Comparison of ENCODE assay signal across 23 cellular contexts in the genomic region with DNA sequence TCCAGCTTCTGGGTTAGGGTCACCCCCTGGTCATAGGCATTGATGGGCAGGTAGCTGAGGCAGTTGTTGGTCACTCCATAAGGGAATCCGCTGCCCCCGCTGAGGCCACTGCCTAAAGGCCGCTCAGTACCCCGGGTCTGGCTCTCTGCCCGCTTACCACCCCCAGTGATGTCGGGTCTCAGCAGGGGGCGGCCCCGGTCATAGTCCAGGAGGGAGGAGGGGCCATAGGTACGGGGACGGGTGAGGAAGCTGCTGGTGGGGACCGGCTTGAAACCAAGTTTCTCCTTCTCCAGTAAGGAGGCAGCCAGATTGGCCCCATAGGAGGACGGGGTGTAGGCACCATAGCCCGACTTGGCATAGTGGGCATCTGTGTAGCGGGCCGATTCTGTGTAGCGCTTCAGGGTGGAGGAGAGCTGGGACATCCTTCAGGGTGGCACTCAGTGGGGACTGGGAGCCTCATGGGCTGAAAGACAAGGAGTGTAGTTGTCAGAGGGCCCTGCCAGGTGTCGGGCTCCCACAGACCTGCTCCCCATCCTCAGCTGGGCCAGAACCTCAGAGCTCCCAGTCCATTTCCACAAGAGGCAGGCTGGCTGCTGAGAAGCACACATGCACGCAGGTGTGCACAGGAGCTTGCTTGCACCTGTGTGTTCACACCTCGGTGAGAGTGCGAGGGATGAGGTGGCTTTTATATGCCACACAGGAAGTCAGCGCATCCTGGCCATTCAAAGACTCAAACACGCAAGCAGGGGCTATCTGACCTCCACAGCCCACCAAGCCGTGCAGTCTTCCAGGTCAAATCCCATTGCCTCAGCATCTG. TPM values are rescaled to one million over a fixed set of nuclear protein-coding genes. Genes with fewer than 3 reads are reported as not detected.
DNase-seq lines count a peak whose midpoint lies in the region; ATAC-seq, FAIRE-seq and TF ChIP-seq lines count a peak whose summit lies in the region.
"Had no signal": no experiment of that assay in that cellular context is flagged by ENCODE, and none has a peak within 500 bp of the region (broad histone marks: within the 10 kb centered on the region; RNA-seq: fewer than 3 reads in every experiment).

No MANE protein-coding gene starts in this region.

- FAIRE-seq in H1 (lab: Jason Lieb, UNC): no peak
- FAIRE-seq: A549 had no signal

- H3K79me1 ChIP-seq in H1 (ENCODE audit: low read depth, low read length): no peaks in the 10 kb centered on the region
- H3K79me1 ChIP-seq in H9 (ENCODE audit: insufficient read depth, low read depth, low read length, poor library complexity, severe bottlenecking): no peaks in the 10 kb centered on the region

- H3K4me1 Mint-ChIP-seq in H9: peaks cover 68 to 79% of the 10 kb centered on the region in 2 experiments

- no peak overlapping the region for H3K18ac ChIP-seq in H1 (ENCODE audit: extremely low read depth, low read length)
- H3K18ac ChIP-seq in H9 (ENCODE audit: insufficient read length, low read depth, low read length): no peak overlapping the region

- peak; percentile 49 for DNase-seq in activated CD8-positive, alpha-beta memory T cell treated with anti-CD3 and anti-CD28 coated beads, Interleukin-2, amount 50 U/mL, for 48 hours
- no peak for DNase-seq in activated CD8-positive, alpha-beta memory T cell treated with anti-CD3 and anti-CD28 coated beads, Interleukin-2, amount 50 U/mL, for 4 hours
- DNase-seq in H1 (ENCODE audit: low read depth in 1 of 2, low spot score in 2 of 2) (no peak), gastrocnemius medialis (peak in 1 of 2 donors; percentile 33), H9 (no peak)
- DNase-seq: NCI-H1048 had no signal

- H2BK120ac ChIP-seq in H1 (replicated peaks; ENCODE audit: low read depth, low read length) (no peak overlapping the region), H9 (ENCODE audit: low read depth, low read length, poor library complexity, severe bottlenecking) (no peak overlapping the region)

- H3K56ac ChIP-seq in H1 (replicated peaks; ENCODE audit: insufficient read length, low read depth, low read length) (no peak overlapping the region), H9 (ENCODE audit: insufficient read length, low read depth, low read length) (no peak overlapping the region)

- intact Hi-C loops in gastrocnemius medialis (cut with DNase I; ENCODE audit: low total_unique reads): no loop called here

- H3K79me2 ChIP-seq in H1 (ENCODE audit: control insufficient read depth in 1 of 2, insufficient read depth in 2 of 2, low read length in 2 of 2) (no peaks in the 10 kb centered on the region), H9 (ENCODE audit: insufficient read depth, low read length) (no peaks in the 10 kb centered on the region)

- H3K4me1 ChIP-seq in HEK293 (ENCODE audit: control insufficient read depth, insufficient read depth, low read length): peaks cover 2% of the 10 kb centered on the region; the same call in 1 of the 2 replicates
- peaks cover 6 to 46% (median 31%) of the 10 kb centered on the region in 4 experiments for H3K4me1 ChIP-seq in H1 (replicated peaks in 1 of 4; ENCODE audit: control insufficient read depth in 3 of 4, insufficient read depth in 4 of 4, low read length in 3 of 4)
- H3K4me1 ChIP-seq in gastrocnemius medialis: peaks cover 89 to 96% of the 10 kb centered on the region in 2 donors
- peaks cover 2% of the 10 kb centered on the region; the same call in 1 of the 2 replicates for H3K4me1 ChIP-seq in H9 (ENCODE audit: insufficient read depth, low read length)

- no peaks in the 10 kb centered on the region for H3K36me3 ChIP-seq in HEK293 (ENCODE audit: control insufficient read depth in 2 of 2, insufficient read depth in 1 of 2, low read length in 2 of 2)
- H3K36me3 ChIP-seq in H1 (ENCODE audit: control insufficient read depth in 2 of 4, insufficient read depth in 4 of 4, low read length in 3 of 4): no peaks in the 10 kb centered on the region
- H3K36me3 ChIP-seq in gastrocnemius medialis: no peaks in the 10 kb centered on the region
- H3K36me3 ChIP-seq: BE2C, tibial artery had no signal

- TF ChIP-seq CTCF in HEK293 (tag by site-specific recombination; IDR thresholded peaks at IDR 0.05) (no peak), H1 (IDR thresholded peaks at IDR 0.05; ENCODE audit: control extremely low read depth in 1 of 3, insufficient read depth in 1 of 3, low read depth in 1 of 3, low read length in 3 of 3) (no peak), gastrocnemius medialis (IDR thresholded peaks at IDR 0.05 in 4 of 5, conservative IDR thresholded peaks at IDR 0.05 in 1 of 5) (no peak), H9 (conservative IDR thresholded peaks at IDR 0.05) (no peak)

- TF ChIP-seq EP300 in H1 (IDR thresholded peaks at IDR 0.05; ENCODE audit: borderline replicate concordance in 1 of 2, low read depth in 2 of 2, low read length in 2 of 2): no peak

- H3K36me3 Mint-ChIP-seq in H9 (ENCODE audit: insufficient read depth in 1 of 3, low read depth in 3 of 3): peaks cover 0 to 3% (median 0%) of the 10 kb centered on the region in 3 experiments; a peak in 1 of 7 replicates
- H3K36me3 Mint-ChIP-seq: brain; stimulated activated effector memory CD8-positive, alpha-beta T cell treated with anti-CD3 and anti-CD28 coated beads, Interleukin-12 subunit alpha, Interleukin-12 subunit beta, amount 100 ng/mL, for 72 hours; T-cell had no signal

- POLR2A ChIA-PET in HEK293 (lab: Yijun Ruan, JAX): interaction anchor here (0.5 to 2.5 kb wide), 6 partner anchors 12 to 359 kb away, joined by 4 to 16 read pairs (median 6); a partner anchor contains a TSS
- POLR2A ChIA-PET in H1 (lab: Charles Lee; ENCODE audit: partially characterized antibody): interaction anchor here (0.7 to 6.6 kb wide), 6 partner anchors 9 to 45 kb away, joined by 3 to 32 read pairs (median 5); no protein-coding TSS in a partner anchor

- CTCF ChIA-PET in HEK293 (lab: Yijun Ruan, JAX): interaction anchor here (0.5 to 13.7 kb wide), 25 partner anchors 8 to 1053 kb away, joined by 3 to 160 read pairs (median 5); a partner anchor contains a TSS
- CTCF ChIA-PET in H1 (lab: Charles Lee; ENCODE audit: partially characterized antibody): interaction anchor here (0.6 to 26.3 kb wide), 30 partner anchors 11 to 682 kb away, joined by 3 to 474 read pairs (median 4); a partner anchor contains a TSS

- H3K23me2 ChIP-seq in H1 (ENCODE audit: low read depth, low read length) (no peaks in the 10 kb centered on the region), H9 (ENCODE audit: insufficient read length, low read depth, low read length, poor library complexity, severe bottlenecking) (no peaks in the 10 kb centered on the region)

- H3K9ac ChIP-seq in H1 (replicated peaks in 1 of 4; ENCODE audit: extremely low read depth in 1 of 4, low read depth in 3 of 4, low read length in 3 of 4) (no peak overlapping the region), H9 (ENCODE audit: extremely low read depth, insufficient read length, low read length) (no peak overlapping the region)

- ATAC-seq in gastrocnemius medialis (no peak), HG03460 (IDR thresholded peaks at IDR 0.05; ENCODE audit: unreplicated experiment) (no peak), HG02763 (IDR thresholded peaks at IDR 0.05; ENCODE audit: unreplicated experiment) (no peak)
- ATAC-seq: activated CD4-positive, CD25-positive, alpha-beta regulatory T cell treated with anti-CD3 and anti-CD28 coated beads, Interleukin-2, amount 50 U/mL, for 24 hours had no signal

- H3K14ac ChIP-seq in H1 (ENCODE audit: insufficient read length) (no peak overlapping the region), H9 (ENCODE audit: insufficient read depth, low read length) (no peak overlapping the region)

- H2AK5ac ChIP-seq in H1 (ENCODE audit: low read depth, low read length) (no peak overlapping the region), H9 (ENCODE audit: insufficient read length, low read length) (no peak overlapping the region)

- H3K4me3 Mint-ChIP-seq in H9: no peak overlapping the region; a peak in 1 of 5 replicates
- H3K4me3 Mint-ChIP-seq: activated CD4-positive, alpha-beta memory T cell treated with anti-CD3 and anti-CD28 coated beads, Interleukin-2, amount 10 ng/mL, durations not matched to agents 7 days and 5 days; HFFc6; nephron progenitor cell; stimulated activated effector memory CD8-positive, alpha-beta T cell treated with anti-CD3 and anti-CD28 coated beads, Interleukin-12 subunit alpha, Interleukin-12 subunit beta, amount 100 ng/mL, for 72 hours; T-cell had no signal

- H2AFZ ChIP-seq in H1 (ENCODE audit: low read length) (no peak overlapping the region), H9 (ENCODE audit: low read length) (no peak overlapping the region)

- no peaks in the 10 kb centered on the region for H3K9me3 ChIP-seq in HEK293 (ENCODE audit: control insufficient read depth, insufficient read depth, low read depth, low read length)
- no peaks in the 10 kb centered on the region for H3K9me3 ChIP-seq in H1 (ENCODE audit: insufficient read depth in 2 of 2, low read depth in 1 of 2, low read length in 1 of 2)
- H3K9me3 ChIP-seq in gastrocnemius medialis: no peaks in the 10 kb centered on the region
- H3K9me3 ChIP-seq in H9 (ENCODE audit: control insufficient read depth, low read depth, low read length): no peaks in the 10 kb centered on the region
- H3K9me3 ChIP-seq: A549, BE2C, tibial artery had no signal

- no peak overlapping the region for H2BK20ac ChIP-seq in H1 (ENCODE audit: low read length)
- no peak overlapping the region for H2BK20ac ChIP-seq in H9 (ENCODE audit: low read depth, low read length, poor library complexity, severe bottlenecking)

- in situ Hi-C loops in gastrocnemius medialis (cut with MboI; ENCODE audit: low sequenced_read_pairs in 4 of 4): no loop called here

- no peak for TF ChIP-seq RAD21 in H1 (IDR thresholded peaks at IDR 0.05 in 1 of 2, conservative IDR thresholded peaks at IDR 0.05 in 1 of 2; ENCODE audit: low read depth in 2 of 2, low read length in 2 of 2)

- TF ChIP-seq POLR2A in H1 (IDR thresholded peaks at IDR 0.05; ENCODE audit: control extremely low read depth in 1 of 2, low read depth in 2 of 2, low read length in 2 of 2) (no peak), gastrocnemius medialis (IDR thresholded peaks at IDR 0.05) (no peak)

- no peak overlapping the region for H3K27ac ChIP-seq in HEK293 (ENCODE audit: extremely low read depth, low read depth, low read length)
- H3K27ac ChIP-seq in H1 (ENCODE audit: low read depth, low read length): no peak overlapping the region
- H3K27ac ChIP-seq in gastrocnemius medialis: peak overlapping the region; percentile 96 to 99 (median 98)
- no peak overlapping the region for H3K27ac ChIP-seq in H9 (ENCODE audit: insufficient read length, low read depth, low read length)
- H3K27ac ChIP-seq: A549 had no signal

- H3K23ac ChIP-seq in H1 (ENCODE audit: insufficient read length): no peak overlapping the region
- H3K23ac ChIP-seq in H9 (ENCODE audit: insufficient read length, low read depth, low read length): no peak overlapping the region

- peaks cover 14% of the 10 kb centered on the region for H3K27me3 Mint-ChIP-seq in H9 (ENCODE audit: low read depth)
- H3K27me3 Mint-ChIP-seq: activated CD4-positive, alpha-beta memory T cell treated with anti-CD3 and anti-CD28 coated beads, Interleukin-2, amount 10 ng/mL, durations not matched to agents 7 days and 5 days; brain had no signal

- H2BK15ac ChIP-seq in H1 (ENCODE audit: low read length) (peak overlapping the region; percentile 23; the same call in 1 of the 2 replicates), H9 (ENCODE audit: low read depth, low read length) (no peak overlapping the region)

- H3K4me2 ChIP-seq in H1 (ENCODE audit: insufficient read depth in 1 of 2, low read depth in 2 of 2, low read length in 2 of 2) (no peak overlapping the region), H9 (ENCODE audit: insufficient read depth, insufficient read length, low read length) (no peak overlapping the region)
- H3K4me2 ChIP-seq: A549 had no signal

- H3K4ac ChIP-seq in H1 (replicated peaks; ENCODE audit: insufficient read length, low read depth, low read length): no peak overlapping the region
- no peak overlapping the region for H3K4ac ChIP-seq in H9 (ENCODE audit: low read depth, low read length)

- H3K9me3 Mint-ChIP-seq in H9: no peaks in the 10 kb centered on the region
- H3K9me3 Mint-ChIP-seq: activated CD4-positive, alpha-beta memory T cell treated with anti-CD3 and anti-CD28 coated beads, Interleukin-2, amount 10 ng/mL, durations not matched to agents 7 days and 5 days; HFFc6; nephron progenitor cell; stimulated activated effector memory CD8-positive, alpha-beta T cell treated with anti-CD3 and anti-CD28 coated beads, Interleukin-12 subunit alpha, Interleukin-12 subunit beta, amount 100 ng/mL, for 72 hours; T-cell had no signal

- WGBS in H1 (ENCODE audit: extremely low coverage in 1 of 2, insufficient coverage in 1 of 2, insufficient read length in 1 of 2, insufficient replicate concordance in 2 of 2, low coverage in 1 of 2, low lambda C conversion rate in 2 of 2, missing lambda C conversion rate in 1 of 2), 2 experiments: 83% methylated on average over 22 of the region's 23 CpGs; no CpG with 5 or more reads in 1 of the 2 experiments
- no CpG with 5 or more reads among the region's 23 CpGs for WGBS in H9 (ENCODE audit: extremely low coverage, insufficient read length, low lambda C conversion rate)

- H4K8ac ChIP-seq in H1 (ENCODE audit: extremely low read depth, insufficient read depth, low read length): peak overlapping the region; percentile 64
- H4K8ac ChIP-seq in H9 (replicated peaks; ENCODE audit: insufficient read length, low read depth, low read length): no peak overlapping the region

- H3K4me3 ChIP-seq in HEK293 (ENCODE audit: low read depth, low read length) (no peak overlapping the region), H1 (ENCODE audit: extremely low read depth in 1 of 4, insufficient read depth in 2 of 4, low read depth in 3 of 4, low read length in 4 of 4) (no peak overlapping the region), gastrocnemius medialis (peak overlapping the region in 1 of 4 donors; percentile 32)
- H3K4me3 ChIP-seq: A549, coronary artery, tibial artery had no signal

- H3K27ac Mint-ChIP-seq in H9: no peak overlapping the region
- H3K27ac Mint-ChIP-seq: activated CD4-positive, alpha-beta memory T cell treated with anti-CD3 and anti-CD28 coated beads, Interleukin-2, amount 10 ng/mL, durations not matched to agents 7 days and 5 days; nephron progenitor cell; stimulated activated effector memory CD8-positive, alpha-beta T cell treated with anti-CD3 and anti-CD28 coated beads, Interleukin-12 subunit alpha, Interleukin-12 subunit beta, amount 100 ng/mL, for 72 hours; T-cell had no signal

- no peak overlapping the region for H4K91ac ChIP-seq in H1 (replicated peaks; ENCODE audit: insufficient read length, low read length)
- H4K91ac ChIP-seq in H9 (ENCODE audit: insufficient read length, low read depth, low read length): no peak overlapping the region

- no peak overlapping the region for H2BK12ac ChIP-seq in H1 (ENCODE audit: low read depth, low read length)
- H2BK12ac ChIP-seq in H9 (ENCODE audit: insufficient read length, low read depth, low read length): no peak overlapping the region

- no peak overlapping the region for H4K5ac ChIP-seq in H1 (ENCODE audit: insufficient read length, low read depth, low read length)
- no peak overlapping the region for H4K5ac ChIP-seq in H9 (ENCODE audit: insufficient read length, low read depth, low read length)

- H3T11ph ChIP-seq in H9 (ENCODE audit: low read length): no peak overlapping the region

- H3K27me3 ChIP-seq in H1 (replicated peaks in 1 of 4; ENCODE audit: control insufficient read depth in 3 of 4, extremely low read depth in 1 of 4, insufficient read depth in 3 of 4, low read length in 3 of 4) (peaks cover 0 to 3% (median under 1%) of the 10 kb centered on the region in 4 experiments; a peak in 3 of 7 replicates), gastrocnemius medialis (no peaks in the 10 kb centered on the region), H9 (ENCODE audit: insufficient read depth, low read length) (no peaks in the 10 kb centered on the region)
- H3K27me3 ChIP-seq: BE2C, tibial artery had no signal

- peaks cover 0 to 5% of the 10 kb centered on the region in 2 experiments for H4K20me1 ChIP-seq in H1 (replicated peaks in 1 of 2; ENCODE audit: control insufficient read depth in 1 of 2, insufficient read depth in 2 of 2, low read length in 2 of 2)
- no peaks in the 10 kb centered on the region for H4K20me1 ChIP-seq in H9 (ENCODE audit: control insufficient read depth, insufficient read depth, insufficient read length)

- H2BK5ac ChIP-seq in H1 (ENCODE audit: low read depth, low read length) (no peak overlapping the region; the same call in 1 of the 2 replicates), H9 (ENCODE audit: insufficient read length, low read length) (no peak overlapping the region)

RNA-seq across cellular contexts. Expression of a gene that starts 8.2 kb away (rescaled TPM):
- 6.9 and 8.5 TPM in 2 replicates for total RNA-seq in H1 (2021; fragmentation: NEBNext Ultra II Directional; extraction: Animal tissue kit (Norgen Biotek cat#: 25700))
- 2.2 and 3.9 TPM in 2 replicates for polyA plus RNA-seq in H1 (2011; rRNA removed)
- 2.1 TPM for polyA plus RNA-seq in H1 (2011; cell fraction: cytosol; rRNA removed)
- polyA plus RNA-seq in H1 (2011; cell fraction: nucleus; rRNA removed): 3.5 TPM
- polyA plus RNA-seq in H1 (2012, experiment 1 of 2): 5.3 to 6.6 TPM (median 5.9 TPM) in 4 replicates
- polyA plus RNA-seq in H1 (2012, experiment 2 of 2): 5.0 TPM
- 4.6 TPM for polyA plus RNA-seq in H1 (2013, experiment 1 of 2)
- 4.3 TPM for polyA plus RNA-seq in H1 (2013, experiment 2 of 2)
- polyA minus RNA-seq in H1 (2011; rRNA and poly(A)+ RNA removed): 7.0 and 7.9 TPM in 2 replicates
- 4.6 TPM for polyA minus RNA-seq in H1 (2011; cell fraction: cytosol; rRNA and poly(A)+ RNA removed)
- 7.3 TPM for polyA minus RNA-seq in H1 (2011; cell fraction: nucleus; rRNA and poly(A)+ RNA removed)
- total RNA-seq in gastrocnemius medialis (100 to 1,000 TPM in 1 of 4 donors, 10 to 100 TPM in 3; 19.4 to 105 (median 46.0) TPM), H9 (2021) (5.7 and 7.6 TPM in 2 replicates)

RNA-seq across cellular contexts. Expression of a gene that starts 26.8 kb away (rescaled TPM):
- total RNA-seq in H1 (2021; fragmentation: NEBNext Ultra II Directional; extraction: Animal tissue kit (Norgen Biotek cat#: 25700)): not detected in 2 replicates
- polyA plus RNA-seq in H1 (2011; rRNA removed): 0.02 TPM in 2 replicates
- polyA plus RNA-seq in H1 (2011; cell fraction: cytosol; rRNA removed): not detected
- polyA plus RNA-seq in H1 (2011; cell fraction: nucleus; rRNA removed): 0.09 TPM
- not detected in 4 replicates for polyA plus RNA-seq in H1 (2012, experiment 1 of 2)
- polyA plus RNA-seq in H1 (2012, experiment 2 of 2): not detected
- 0.02 TPM for polyA plus RNA-seq in H1 (2013, experiment 1 of 2)
- 0.02 TPM for polyA plus RNA-seq in H1 (2013, experiment 2 of 2)
- not detected in 2 replicates for polyA minus RNA-seq in H1 (2011; rRNA and poly(A)+ RNA removed)
- not detected for polyA minus RNA-seq in H1 (2011; cell fraction: cytosol; rRNA and poly(A)+ RNA removed)
- polyA minus RNA-seq in H1 (2011; cell fraction: nucleus; rRNA and poly(A)+ RNA removed): not detected
- total RNA-seq in gastrocnemius medialis (not detected), H9 (2021) (not detected in 2 replicates)
- total RNA-seq: activated CD4-positive, alpha-beta memory T cell treated with anti-CD3 and anti-CD28 coated beads, Interleukin-2, amount 10 ng/mL, durations not matched to agents 7 days and 5 days; fibroblast of lung; HFFc6; liver; mononuclear cell; T-cell had no signal
- polyA plus RNA-seq: A549, fibroblast of lung, liver had no signal

RNA-seq across cellular contexts. Expression of a gene that starts 32.6 kb away (rescaled TPM):
- total RNA-seq in H1 (2021; fragmentation: NEBNext Ultra II Directional; extraction: Animal tissue kit (Norgen Biotek cat#: 25700)): 1.5 and 2.2 TPM in 2 replicates
- polyA plus RNA-seq in H1 (2011; rRNA removed): 2.7 and 3.4 TPM in 2 replicates
- polyA plus RNA-seq in H1 (2011; cell fraction: cytosol; rRNA removed): 3.0 TPM
- polyA plus RNA-seq in H1 (2011; cell fraction: nucleus; rRNA removed): 3.0 TPM
- 1.1 to 2.5 TPM (median 1.7 TPM) in 4 replicates for polyA plus RNA-seq in H1 (2012, experiment 1 of 2)
- 2.3 TPM for polyA plus RNA-seq in H1 (2012, experiment 2 of 2)
- polyA plus RNA-seq in H1 (2013, experiment 1 of 2): 1.3 TPM
- 1.5 TPM for polyA plus RNA-seq in H1 (2013, experiment 2 of 2)
- 0.73 and 0.76 TPM in 2 replicates for polyA minus RNA-seq in H1 (2011; rRNA and poly(A)+ RNA removed)
- 1.5 TPM for polyA minus RNA-seq in H1 (2011; cell fraction: cytosol; rRNA and poly(A)+ RNA removed)
- 2.2 TPM for polyA minus RNA-seq in H1 (2011; cell fraction: nucleus; rRNA and poly(A)+ RNA removed)
- total RNA-seq in gastrocnemius medialis (10 to 100 TPM in 1 of 4 donors, 1 to 10 TPM in 3; 4.0 to 16.0 (median 6.0) TPM), H9 (2021) (0.33 and 0.59 TPM in 2 replicates)
- total RNA-seq: activated CD4-positive, alpha-beta memory T cell treated with anti-CD3 and anti-CD28 coated beads, Interleukin-2, amount 10 ng/mL, durations not matched to agents 7 days and 5 days; mononuclear cell; T-cell had no signal
- polyA plus RNA-seq: A549 had no signal

RNA-seq across cellular contexts. Expression of a gene that starts 38.9 kb away (rescaled TPM):
- 82.7 and 86.6 TPM in 2 replicates for total RNA-seq in H1 (2021; fragmentation: NEBNext Ultra II Directional; extraction: Animal tissue kit (Norgen Biotek cat#: 25700))
- polyA plus RNA-seq in H1 (2011; rRNA removed): 84.0 and 126 TPM in 2 replicates
- 70.2 TPM for polyA plus RNA-seq in H1 (2011; cell fraction: cytosol; rRNA removed)
- polyA plus RNA-seq in H1 (2011; cell fraction: nucleus; rRNA removed): 78.5 TPM
- polyA plus RNA-seq in H1 (2012, experiment 1 of 2): 62.6 to 82.3 TPM (median 76.8 TPM) in 4 replicates
- polyA plus RNA-seq in H1 (2012, experiment 2 of 2): 108 TPM
- 78.7 TPM for polyA plus RNA-seq in H1 (2013, experiment 1 of 2)
- polyA plus RNA-seq in H1 (2013, experiment 2 of 2): 85.7 TPM
- 91.8 and 114 TPM in 2 replicates for polyA minus RNA-seq in H1 (2011; rRNA and poly(A)+ RNA removed)
- polyA minus RNA-seq in H1 (2011; cell fraction: cytosol; rRNA and poly(A)+ RNA removed): 73.1 TPM
- polyA minus RNA-seq in H1 (2011; cell fraction: nucleus; rRNA and poly(A)+ RNA removed): 59.0 TPM
- total RNA-seq in gastrocnemius medialis: 1 to 10 TPM; 3.8 to 5.1 (median 4.7) TPM
- 56.2 and 57.6 TPM in 2 replicates for total RNA-seq in H9 (2021)

RNA-seq across cellular contexts. Expression of a gene that starts 49.7 kb away (rescaled TPM):
- 259 and 286 TPM in 2 replicates for total RNA-seq in H1 (2021; fragmentation: NEBNext Ultra II Directional; extraction: Animal tissue kit (Norgen Biotek cat#: 25700))
- 2,050 and 2,479 TPM in 2 replicates for polyA plus RNA-seq in H1 (2011; rRNA removed)
- polyA plus RNA-seq in H1 (2011; cell fraction: cytosol; rRNA removed): 1,448 TPM
- polyA plus RNA-seq in H1 (2011; cell fraction: nucleus; rRNA removed): 660 TPM
- polyA plus RNA-seq in H1 (2012, experiment 1 of 2): 327 to 599 TPM (median 496 TPM) in 4 replicates
- 595 TPM for polyA plus RNA-seq in H1 (2012, experiment 2 of 2)
- polyA plus RNA-seq in H1 (2013, experiment 1 of 2): 909 TPM
- polyA plus RNA-seq in H1 (2013, experiment 2 of 2): 1,095 TPM
- 708 and 816 TPM in 2 replicates for polyA minus RNA-seq in H1 (2011; rRNA and poly(A)+ RNA removed)
- 233 TPM for polyA minus RNA-seq in H1 (2011; cell fraction: cytosol; rRNA and poly(A)+ RNA removed)
- polyA minus RNA-seq in H1 (2011; cell fraction: nucleus; rRNA and poly(A)+ RNA removed): 264 TPM
- under 1 TPM in 3 of 4 donors, not detected in 1; 0.22 to 0.70 (median 0.36) TPM for total RNA-seq in gastrocnemius medialis
- 176 and 184 TPM in 2 replicates for total RNA-seq in H9 (2021)

Comparison
In these comparisons a context has a peak if more than half of its experiments do, and no peak if none do; other contexts are left out.
1. H3K27ac ChIP-seq: peak in gastrocnemius medialis (4 of 4); none in HEK293 (single experiment), H1 (single experiment) and H9 (single experiment).